Comparison of ENCODE assay signal across 7 cellular contexts in the genomic region with DNA sequence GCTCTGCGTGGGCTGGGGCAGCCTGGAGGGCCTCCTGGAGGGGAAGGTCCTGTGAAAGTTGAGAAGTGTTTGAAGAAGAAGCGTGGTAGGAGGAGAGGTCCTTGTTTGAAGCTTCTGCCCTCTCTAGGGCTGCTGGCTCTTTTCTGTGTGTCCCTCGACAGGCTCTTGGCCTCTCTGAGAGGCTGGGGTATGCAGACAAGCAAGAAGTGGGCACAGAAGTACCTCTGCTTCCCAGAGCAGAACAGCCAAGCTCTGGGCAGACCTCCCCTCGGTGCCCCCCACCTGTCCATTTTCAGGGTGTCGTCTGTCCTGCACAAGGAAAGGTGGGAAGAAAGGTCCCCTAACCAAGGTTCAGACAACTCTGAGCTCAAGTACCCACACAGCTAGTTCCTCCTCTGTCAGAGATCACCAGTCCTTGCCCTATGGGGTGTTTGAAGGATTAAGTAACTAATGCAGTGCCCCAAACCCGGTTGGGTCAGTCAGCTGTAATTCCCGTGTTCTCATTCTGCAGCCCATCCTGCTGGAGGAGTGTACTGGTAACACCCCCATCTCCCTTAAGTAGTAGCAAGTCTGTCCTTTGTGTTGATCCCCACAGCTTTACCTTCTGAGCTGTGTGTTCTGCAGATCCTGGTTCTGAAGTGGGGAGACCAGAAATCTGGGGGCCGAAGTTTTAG. TPM values are rescaled to one million over a fixed set of nuclear protein-coding genes. Genes with fewer than 3 reads are reported as not detected.
DNase-seq lines count a peak whose midpoint lies in the region; ATAC-seq and TF ChIP-seq lines count a peak whose summit lies in the region.

No MANE protein-coding gene starts in this region.

- CTCF ChIA-PET in GM10248 (lab: Yijun Ruan, JAX): interaction anchor here (0.7 to 35.2 kb wide), 23 partner anchors 11 to 414 kb away, joined by 3 to 1226 read pairs (median 4); partner anchors contain the start of genes CSK and FAM219B

- peaks cover 4 to 17% of the 10 kb centered on the region in 2 donors for H3K36me3 ChIP-seq in duodenal mucosa (ENCODE audit: control insufficient read depth in 1 of 2, insufficient read depth in 2 of 2, low read length in 2 of 2)
- peaks cover 0 to 2% (median 0%) of the 10 kb centered on the region in 3 donors for H3K36me3 ChIP-seq in skeletal muscle tissue (ENCODE audit: control insufficient read depth in 3 of 3, insufficient read depth in 3 of 3, low read length in 3 of 3)

- POLR2A ChIA-PET in GM10248 (lab: Yijun Ruan, JAX): interaction anchor here (0.7 to 2.4 kb wide), 6 partner anchors 8 to 122 kb away, joined by 3 to 8 read pairs (median 4); no protein-coding TSS in a partner anchor

- DNase-seq in NOMO-1 treated with DMSO at 0.1 percent for 48 hours (lab: John Stamatoyannopoulos, UW; ENCODE audit: unreplicated experiment) (peak; percentile 24), GM10248 (ENCODE audit: extremely low spot score) (no peak)
- no peak for DNase-seq in activated effector memory CD4-positive, alpha-beta T cell treated with Interleukin-2 at 50 U/mL for 16 hours

- H3K9ac ChIP-seq in duodenal mucosa (ENCODE audit: low read depth in 1 of 2, low read length in 2 of 2) (peak overlapping the region; percentile 22 to 71), skeletal muscle tissue (ENCODE audit: low read depth in 1 of 3, low read length in 3 of 3) (peak overlapping the region in 2 of 3 donors; percentile 38 to 54)

- H3K4me1 ChIP-seq in duodenal mucosa (ENCODE audit: control insufficient read depth in 1 of 2, insufficient read depth in 2 of 2, low read length in 2 of 2) (peaks cover 95 to 99% of the 10 kb centered on the region in 2 donors), skeletal muscle tissue (ENCODE audit: control insufficient read depth in 3 of 3, insufficient read depth in 3 of 3, low read length in 3 of 3) (peaks cover 91 to 96% (median 93%) of the 10 kb centered on the region in 3 donors)

- ATAC-seq in HG02642 (IDR thresholded peaks at IDR 0.05; ENCODE audit: poor library complexity, unreplicated experiment): no peak

- H3K4me3 ChIP-seq in GM12875 (ENCODE audit: low read depth, low read length) (peak overlapping the region; percentile 98), duodenal mucosa (ENCODE audit: low read depth in 1 of 2, low read length in 2 of 2) (peak overlapping the region; percentile 57 to 67), skeletal muscle tissue (ENCODE audit: low read length in 3 of 3) (peak overlapping the region in 1 of 3 donors; percentile 2)

- no peak for TF ChIP-seq CTCF in GM12875 (IDR thresholded peaks at IDR 0.05; ENCODE audit: borderline replicate concordance, insufficient read depth, low read depth, low read length)
- no peak for TF ChIP-seq CTCF in GM10248 (IDR thresholded peaks at IDR 0.05; ENCODE audit: control extremely low read depth, extremely low read depth, low read depth, missing control alignments)

- H3K27me3 ChIP-seq in duodenal mucosa (ENCODE audit: control insufficient read depth in 1 of 2, insufficient read depth in 2 of 2, low read length in 2 of 2) (no peaks in the 10 kb centered on the region), skeletal muscle tissue (ENCODE audit: control insufficient read depth in 3 of 3, insufficient read depth in 3 of 3, low read length in 3 of 3) (no peaks in the 10 kb centered on the region)

- H3K27ac ChIP-seq in duodenal mucosa (ENCODE audit: low read depth, low read length) (peak overlapping the region; percentile 45), skeletal muscle tissue (ENCODE audit: low read depth, low read length) (peak overlapping the region; percentile 66)

- H3K9me3 ChIP-seq in duodenal mucosa (ENCODE audit: control insufficient read depth in 1 of 2, low read length in 2 of 2) (no peaks in the 10 kb centered on the region), skeletal muscle tissue (ENCODE audit: control insufficient read depth in 3 of 3, low read length in 3 of 3) (no peaks in the 10 kb centered on the region)

RNA-seq across cellular contexts. Expression of gene CSK, which starts 6.3 kb away (rescaled TPM):
- 13.6 TPM for total RNA-seq in skeletal muscle tissue

RNA-seq across cellular contexts. Expression of gene LMAN1L, which starts 24.5 kb away (rescaled TPM):
- not detected for total RNA-seq in skeletal muscle tissue

RNA-seq across cellular contexts. Expression of gene CPLX3, which starts 38.2 kb away (rescaled TPM):
- not detected for total RNA-seq in skeletal muscle tissue

RNA-seq across cellular contexts. Expression of gene CYP1A2, which starts 39.5 kb away (rescaled TPM):
- not detected for total RNA-seq in skeletal muscle tissue

RNA-seq across cellular contexts. Expression of gene ULK3, which starts 54.8 kb away (rescaled TPM):
- 18.3 TPM for total RNA-seq in skeletal muscle tissue
